In the genomic region with DNA sequence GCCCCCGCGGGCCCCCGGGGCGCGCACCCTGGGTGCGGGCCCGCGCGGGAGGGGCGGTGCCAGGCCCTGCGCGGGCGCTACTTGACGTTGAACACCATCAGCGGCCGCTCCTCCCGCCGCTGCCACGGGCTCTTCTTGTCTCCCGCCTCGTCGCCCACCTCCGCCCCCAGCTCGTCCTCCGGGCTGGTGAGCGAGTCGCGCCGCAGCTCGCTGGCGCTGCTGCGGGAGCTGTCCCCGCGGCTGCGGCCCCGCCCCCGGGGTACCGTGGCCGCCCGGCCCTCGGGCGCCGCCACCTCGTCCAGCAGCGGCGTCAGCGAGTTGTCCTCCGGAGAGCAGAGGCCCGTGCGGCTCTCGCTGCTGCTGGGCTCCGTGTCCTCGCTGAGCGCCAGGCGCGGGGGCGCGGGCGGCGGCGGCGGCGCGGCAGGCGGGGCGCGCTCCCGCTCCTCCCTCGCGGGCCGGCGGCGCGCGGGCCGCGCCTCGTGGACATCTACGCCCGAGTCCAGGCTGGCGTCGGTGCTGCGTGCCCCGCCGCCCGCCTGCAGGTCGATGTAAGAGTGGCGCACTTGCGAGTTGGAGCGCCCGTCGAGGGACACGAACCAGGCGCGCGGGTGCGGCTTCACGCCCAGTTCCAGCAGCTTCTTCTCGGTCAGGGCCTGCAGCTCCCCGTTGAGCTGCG, we compare ENCODE assay signal across 8 cellular contexts. TPM values are rescaled to one million over a fixed set of nuclear protein-coding genes. Genes with fewer than 3 reads are reported as not detected.
DNase-seq lines count a peak whose midpoint lies in the region; ATAC-seq, FAIRE-seq and TF ChIP-seq lines count a peak whose summit lies in the region.

No MANE protein-coding gene starts in this region.

- no peak overlapping the region for H3K27ac Mint-ChIP-seq in memory B cell

- 1% methylated on average over 54 of the region's 101 CpGs for WGBS in GM12878 (ENCODE audit: insufficient coverage, insufficient replicate concordance, low lambda C conversion rate, missing lambda C conversion rate)

- FAIRE-seq in GM12878 (lab: Jason Lieb, UNC), result no peak

- H2AFZ ChIP-seq in GM12878 (ENCODE audit: control insufficient read depth, low read depth, low read length), result peak overlapping the region; percentile 65

- H3K4me3 Mint-ChIP-seq in memory B cell, result peak overlapping the region; percentile 62

- ATAC-seq in GM12878, result no peak
- peak; percentile 42 for ATAC-seq in memory B cell (ENCODE audit: low read depth)
- no peak for ATAC-seq in HG02610 (IDR thresholded peaks at IDR 0.05; ENCODE audit: unreplicated experiment)

- RAD21 ChIA-PET in GM12878 (lab: Charles Lee; ENCODE audit: unreplicated experiment), result interaction anchor here (0.6 to 1.6 kb wide), 3 partner anchors 10 to 165 kb away, joined by 4 read pairs; a partner anchor contains a TSS

- TF ChIP-seq EP300 in GM12878 (IDR thresholded peaks at IDR 0.05; ENCODE audit: borderline replicate concordance in 1 of 2, control insufficient read depth in 1 of 2, low read depth in 2 of 2, low read length in 2 of 2), result no peak

- H3K27me3 Mint-ChIP-seq in memory B cell, result no peaks in the 10 kb centered on the region

- H3K27ac ChIP-seq in HL-60 (replicated peaks), result no peak overlapping the region
- no peak overlapping the region for H3K27ac ChIP-seq in GM12878 (ENCODE audit: control insufficient read depth, insufficient read depth)

- H3K4me2 ChIP-seq in GM12878 (ENCODE audit: control insufficient read depth, insufficient read depth), result peak overlapping the region; percentile 42

- H3K36me3 Mint-ChIP-seq in memory B cell, result peaks cover 10% of the 10 kb centered on the region

- in situ Hi-C loops in GM12878 (cut with MboI) (no loop called here), G401 (cut with HindIII; ENCODE audit: low sequenced_read_pairs) (no loop called here)

- intact Hi-C loops in GM12878 (cut with micrococcal nuclease; ENCODE audit: unreplicated experiment), result no loop called here

- peaks cover 14% of the 10 kb centered on the region for H3K79me2 ChIP-seq in GM12878 (ENCODE audit: control insufficient read depth, insufficient read depth, low read length)

- peak; percentile 52 for TF ChIP-seq POLR2A in GM12878 (IDR thresholded peaks at IDR 0.05; ENCODE audit: low read depth, low read length)

- SMC1A ChIA-PET in GM12878 (lab: Charles Lee; ENCODE audit: uncharacterized antibody, unreplicated experiment), result interaction anchor here (1.6 kb wide), 1 partner anchor 169 kb away, joined by 4 read pairs; no protein-coding TSS in a partner anchor

- POLR2A ChIA-PET in GM12878 (lab: Charles Lee), result interaction anchor here (0.6 kb wide), 1 partner anchor 149 kb away, joined by 6 read pairs; no protein-coding TSS in a partner anchor

- peaks cover 19% of the 10 kb centered on the region for H3K4me1 ChIP-seq in GM12878 (ENCODE audit: control insufficient read depth, insufficient read depth, low read length)

- TF ChIP-seq CTCF in HL-60 (IDR thresholded peaks at IDR 0.05; ENCODE audit: insufficient read depth, low read length) (no peak), GM12878 (IDR thresholded peaks at IDR 0.05 in 2 of 3, conservative IDR thresholded peaks at IDR 0.05 in 1 of 3; ENCODE audit: control insufficient read depth in 2 of 3, extremely low read depth in 1 of 3, insufficient read depth in 1 of 3, low read depth in 3 of 3, low read length in 3 of 3) (no peak)

- H3K27me3 ChIP-seq in HL-60 (ENCODE audit: insufficient read depth, poor library complexity, severe bottlenecking) (peaks cover 18% of the 10 kb centered on the region), GM12878 (replicated peaks in 1 of 2; ENCODE audit: control insufficient read depth in 2 of 2, insufficient read depth in 2 of 2, low read length in 1 of 2) (no peaks in the 10 kb centered on the region; a peak in 1 of 4 replicates)

- H3K4me1 Mint-ChIP-seq in memory B cell, result peaks cover 22% of the 10 kb centered on the region

- no peaks in the 10 kb centered on the region for H4K20me1 ChIP-seq in GM12878 (ENCODE audit: control insufficient read depth, insufficient read depth)

- H3K9me3 Mint-ChIP-seq in memory B cell, result no peaks in the 10 kb centered on the region

- no peak for TF ChIP-seq RAD21 in GM12878 (IDR thresholded peaks at IDR 0.05; ENCODE audit: insufficient read depth, low read depth, low read length)

- CTCF ChIA-PET in GM12878 (lab: Yijun Ruan, JAX), result interaction anchor here (1.0 to 1.8 kb wide), 4 partner anchors 8 to 144 kb away, joined by 3 to 6 read pairs (median 5); a partner anchor contains a TSS

- no TSS peak for BruUV-seq in GM12878 (replicated peaks; lab: Mats Ljungman, UMichigan)

- no peak overlapping the region for H3K9ac ChIP-seq in GM12878 (ENCODE audit: control insufficient read depth, insufficient read depth, low read length)

- H3K36me3 ChIP-seq in GM12878 (ENCODE audit: control insufficient read depth in 2 of 2, insufficient read depth in 2 of 2, low read length in 1 of 2), result peaks cover 18 to 20% of the 10 kb centered on the region in 2 experiments; a peak in 3 of 4 replicates

- H3K9me3 ChIP-seq in GM12878 (replicated peaks; ENCODE audit: control insufficient read depth, insufficient read depth, low read length), result no peaks in the 10 kb centered on the region

- DNase-seq in AG08395 (ENCODE audit: low spot score) (peak; percentile 50), HL-60 (ENCODE audit: low read depth in 1 of 2, low spot score in 1 of 2) (no peak), GM12878 (ENCODE audit: low read depth, low spot score) (no peak), memory B cell (ENCODE audit: low spot score in 2 of 2) (no peak), SW480 (ENCODE audit: low spot score) (no peak), G401 (ENCODE audit: low spot score) (no peak)
- DNase-seq in central memory CD4-positive, alpha-beta T cell, result no peak

- peak overlapping the region; percentile 4 for H3K4me3 ChIP-seq in HL-60 (replicated peaks; ENCODE audit: insufficient read depth, low read length)
- H3K4me3 ChIP-seq in GM12878, result peak overlapping the region; percentile 27; the same call in 1 of the 2 replicates

RNA-seq across cellular contexts. Expression of a gene that starts 8.7 kb away (rescaled TPM):
- 191 and 195 TPM in 2 replicates for total RNA-seq in GM12878 (2013; cell fraction: nucleolus; rRNA removed)
- total RNA-seq in GM12878 (2014; rRNA removed) (275 and 367 TPM in 2 replicates), GM12878 (2014; rRNA removed; fragmentation: Illumina TruSeq; extraction: Trizol) (64.5 and 85.4 TPM in 2 replicates), GM12878 (2021) (361 and 389 TPM in 2 replicates)
- polyA plus RNA-seq in GM12878 (2011; ENCODE audit: low read depth), result 195 TPM
- polyA plus RNA-seq in GM12878 (2011; rRNA removed) (10.5 and 58.2 TPM in 2 replicates), GM12878 (2014; fragmentation: Illumina TruSeq; extraction: Trizol) (30.9 and 120 TPM in 2 replicates), GM12878 (2014; fragmentation: Nextera tagmentation; extraction: Ambion mirVana) (10 to 100 TPM; 22.3 to 33.2 TPM), GM12878 (2014; rRNA removed) (158 and 192 TPM in 2 replicates), GM12878 (2016; fragmentation: Nextera tagmentation; extraction: Ambion mirVana) (100 to 1,000 TPM; 351 to 363 TPM)
- polyA plus RNA-seq in GM12878 (2011; cell fraction: cytosol; rRNA removed), result 78.4 and 102 TPM in 2 replicates
- polyA plus RNA-seq in GM12878 (2011; cell fraction: nucleus; rRNA removed), result 485 and 500 TPM in 2 replicates
- 241 and 346 TPM in 2 replicates for polyA plus RNA-seq in GM12878 (2012)
- polyA minus RNA-seq in GM12878 (2011; rRNA and poly(A)+ RNA removed), result 55.3 and 92.2 TPM in 2 replicates
- 92.2 and 92.5 TPM in 2 replicates for polyA minus RNA-seq in GM12878 (2011; cell fraction: cytosol; rRNA and poly(A)+ RNA removed)
- 83.1 and 106 TPM in 2 replicates for polyA minus RNA-seq in GM12878 (2011; cell fraction: nucleus; rRNA and poly(A)+ RNA removed)
- total RNA-seq in G401 (2014; rRNA removed; shearing (Covaris generic)), result 243 and 344 TPM in 2 replicates

RNA-seq across cellular contexts. Expression of a gene that starts 9.9 kb away (rescaled TPM):
- 0.37 TPM in 1 of 2 replicates, not detected in the other for total RNA-seq in GM12878 (2013; cell fraction: nucleolus; rRNA removed)
- total RNA-seq in GM12878 (2014; rRNA removed) (1.1 and 1.3 TPM in 2 replicates), GM12878 (2014; rRNA removed; fragmentation: Illumina TruSeq; extraction: Trizol) (0.09 and 0.36 TPM in 2 replicates), GM12878 (2021) (1.3 and 1.7 TPM in 2 replicates)
- polyA plus RNA-seq in GM12878 (2011; ENCODE audit: low read depth), result 0.10 TPM
- polyA plus RNA-seq in GM12878 (2011; rRNA removed) (0.04 and 0.18 TPM in 2 replicates), GM12878 (2014; fragmentation: Illumina TruSeq; extraction: Trizol) (0.13 TPM in 1 of 2 replicates, not detected in the other), GM12878 (2014; fragmentation: Nextera tagmentation; extraction: Ambion mirVana) (under 1 TPM in 1 of 2 experiments, not detected in 1; 0.09 TPM), GM12878 (2014; rRNA removed) (0.82 and 1.1 TPM in 2 replicates), GM12878 (2016; fragmentation: Nextera tagmentation; extraction: Ambion mirVana) (under 1 TPM in 1 of 2 experiments, not detected in 1; 0.08 TPM)
- polyA plus RNA-seq in GM12878 (2011; cell fraction: cytosol; rRNA removed), result 0.16 and 0.33 TPM in 2 replicates
- 0.34 and 0.39 TPM in 2 replicates for polyA plus RNA-seq in GM12878 (2011; cell fraction: nucleus; rRNA removed)
- polyA plus RNA-seq in GM12878 (2012), result 0.57 and 0.59 TPM in 2 replicates
- 0.22 and 0.41 TPM in 2 replicates for polyA minus RNA-seq in GM12878 (2011; rRNA and poly(A)+ RNA removed)
- 0.83 TPM in 1 of 2 replicates, not detected in the other for polyA minus RNA-seq in GM12878 (2011; cell fraction: cytosol; rRNA and poly(A)+ RNA removed)
- 0.12 and 0.38 TPM in 2 replicates for polyA minus RNA-seq in GM12878 (2011; cell fraction: nucleus; rRNA and poly(A)+ RNA removed)
- 22.2 and 23.6 TPM in 2 replicates for total RNA-seq in G401 (2014; rRNA removed; shearing (Covaris generic))

RNA-seq across cellular contexts. Expression of a gene that starts 29.2 kb away (rescaled TPM):
- total RNA-seq in GM12878 (2013; cell fraction: nucleolus; rRNA removed), result 47.3 and 49.5 TPM in 2 replicates
- total RNA-seq in GM12878 (2014; rRNA removed), result 175 and 192 TPM in 2 replicates
- total RNA-seq in GM12878 (2014; rRNA removed; fragmentation: Illumina TruSeq; extraction: Trizol), result 85.8 and 95.1 TPM in 2 replicates
- 190 and 198 TPM in 2 replicates for total RNA-seq in GM12878 (2021)
- polyA plus RNA-seq in GM12878 (2011; ENCODE audit: low read depth), result 40.5 TPM
- polyA plus RNA-seq in GM12878 (2011; rRNA removed), result 27.2 and 62.1 TPM in 2 replicates
- 106 and 140 TPM in 2 replicates for polyA plus RNA-seq in GM12878 (2011; cell fraction: cytosol; rRNA removed)
- polyA plus RNA-seq in GM12878 (2011; cell fraction: nucleus; rRNA removed), result 226 and 301 TPM in 2 replicates
- polyA plus RNA-seq in GM12878 (2012), result 94.3 and 110 TPM in 2 replicates
- 21.0 and 108 TPM in 2 replicates for polyA plus RNA-seq in GM12878 (2014; fragmentation: Illumina TruSeq; extraction: Trizol)
- polyA plus RNA-seq in GM12878 (2014; fragmentation: Nextera tagmentation; extraction: Ambion mirVana), result 1 to 10 TPM; 3.5 to 7.5 TPM
- 227 and 273 TPM in 2 replicates for polyA plus RNA-seq in GM12878 (2014; rRNA removed)
- polyA plus RNA-seq in GM12878 (2016; fragmentation: Nextera tagmentation; extraction: Ambion mirVana), result 100 to 1,000 TPM; 242 to 270 TPM
- 28.4 and 48.2 TPM in 2 replicates for polyA minus RNA-seq in GM12878 (2011; rRNA and poly(A)+ RNA removed)
- polyA minus RNA-seq in GM12878 (2011; cell fraction: cytosol; rRNA and poly(A)+ RNA removed), result 39.4 and 51.5 TPM in 2 replicates
- polyA minus RNA-seq in GM12878 (2011; cell fraction: nucleus; rRNA and poly(A)+ RNA removed), result 34.2 and 60.8 TPM in 2 replicates
- total RNA-seq in G401 (2014; rRNA removed; shearing (Covaris generic)), result 335 and 340 TPM in 2 replicates

RNA-seq across cellular contexts. Expression of a gene that starts 35.7 kb away (rescaled TPM):
- 0.64 TPM in 1 of 2 replicates, not detected in the other for total RNA-seq in GM12878 (2013; cell fraction: nucleolus; rRNA removed)
- total RNA-seq in GM12878 (2014; rRNA removed), result 0.05 and 0.06 TPM in 2 replicates
- 0.04 TPM in 1 of 2 replicates, not detected in the other for total RNA-seq in GM12878 (2014; rRNA removed; fragmentation: Illumina TruSeq; extraction: Trizol)
- 0.29 and 0.51 TPM in 2 replicates for total RNA-seq in GM12878 (2021)
- 0.09 TPM for polyA plus RNA-seq in GM12878 (2011; ENCODE audit: low read depth)
- polyA plus RNA-seq in GM12878 (2011; rRNA removed), result 0.15 TPM in 1 of 2 replicates, not detected in the other
- 0.03 TPM in 1 of 2 replicates, not detected in the other for polyA plus RNA-seq in GM12878 (2011; cell fraction: cytosol; rRNA removed)
- polyA plus RNA-seq in GM12878 (2011; cell fraction: nucleus; rRNA removed), result 0.37 and 0.48 TPM in 2 replicates
- polyA plus RNA-seq in GM12878 (2012), result 0.45 and 0.63 TPM in 2 replicates
- polyA plus RNA-seq in GM12878 (2014; fragmentation: Illumina TruSeq; extraction: Trizol), result not detected in 2 replicates
- polyA plus RNA-seq in GM12878 (2014; fragmentation: Nextera tagmentation; extraction: Ambion mirVana), result under 1 TPM; 0.34 to 0.46 TPM
- polyA plus RNA-seq in GM12878 (2014; rRNA removed), result 0.12 and 0.39 TPM in 2 replicates
- polyA plus RNA-seq in GM12878 (2016; fragmentation: Nextera tagmentation; extraction: Ambion mirVana), result under 1 TPM; 0.21 to 0.27 TPM
- not detected in 2 replicates for polyA minus RNA-seq in GM12878 (2011; rRNA and poly(A)+ RNA removed)
- polyA minus RNA-seq in GM12878 (2011; cell fraction: cytosol; rRNA and poly(A)+ RNA removed), result not detected in 2 replicates
- 0.12 TPM in 1 of 2 replicates, not detected in the other for polyA minus RNA-seq in GM12878 (2011; cell fraction: nucleus; rRNA and poly(A)+ RNA removed)
- total RNA-seq in G401 (2014; rRNA removed; shearing (Covaris generic)), result 0.17 TPM in 1 of 2 replicates, not detected in the other

RNA-seq across cellular contexts. Expression of a gene that starts 45.4 kb away (rescaled TPM):
- total RNA-seq in GM12878 (2013; cell fraction: nucleolus; rRNA removed), result not detected in 2 replicates
- not detected in 2 replicates for total RNA-seq in GM12878 (2014; rRNA removed)
- not detected in 2 replicates for total RNA-seq in GM12878 (2014; rRNA removed; fragmentation: Illumina TruSeq; extraction: Trizol)
- total RNA-seq in GM12878 (2021), result not detected in 2 replicates
- polyA plus RNA-seq in GM12878 (2011; ENCODE audit: low read depth), result not detected
- 0.07 TPM in 1 of 2 replicates, not detected in the other for polyA plus RNA-seq in GM12878 (2011; rRNA removed)
- not detected in 2 replicates for polyA plus RNA-seq in GM12878 (2011; cell fraction: cytosol; rRNA removed)
- polyA plus RNA-seq in GM12878 (2011; cell fraction: nucleus; rRNA removed), result not detected in 2 replicates
- polyA plus RNA-seq in GM12878 (2012), result 0.08 and 0.39 TPM in 2 replicates
- polyA plus RNA-seq in GM12878 (2014; fragmentation: Illumina TruSeq; extraction: Trizol), result not detected in 2 replicates
- not detected for polyA plus RNA-seq in GM12878 (2014; fragmentation: Nextera tagmentation; extraction: Ambion mirVana)
- polyA plus RNA-seq in GM12878 (2014; rRNA removed), result 0.36 TPM in 1 of 2 replicates, not detected in the other
- under 1 TPM in 1 of 2 experiments, not detected in 1; 0.17 TPM for polyA plus RNA-seq in GM12878 (2016; fragmentation: Nextera tagmentation; extraction: Ambion mirVana)
- not detected in 2 replicates for polyA minus RNA-seq in GM12878 (2011; rRNA and poly(A)+ RNA removed)
- not detected in 2 replicates for polyA minus RNA-seq in GM12878 (2011; cell fraction: cytosol; rRNA and poly(A)+ RNA removed)
- polyA minus RNA-seq in GM12878 (2011; cell fraction: nucleus; rRNA and poly(A)+ RNA removed), result not detected in 2 replicates
- 3.4 and 3.8 TPM in 2 replicates for total RNA-seq in G401 (2014; rRNA removed; shearing (Covaris generic))
